ENCODE assay signal across 1 cellular context in the genomic region with DNA sequence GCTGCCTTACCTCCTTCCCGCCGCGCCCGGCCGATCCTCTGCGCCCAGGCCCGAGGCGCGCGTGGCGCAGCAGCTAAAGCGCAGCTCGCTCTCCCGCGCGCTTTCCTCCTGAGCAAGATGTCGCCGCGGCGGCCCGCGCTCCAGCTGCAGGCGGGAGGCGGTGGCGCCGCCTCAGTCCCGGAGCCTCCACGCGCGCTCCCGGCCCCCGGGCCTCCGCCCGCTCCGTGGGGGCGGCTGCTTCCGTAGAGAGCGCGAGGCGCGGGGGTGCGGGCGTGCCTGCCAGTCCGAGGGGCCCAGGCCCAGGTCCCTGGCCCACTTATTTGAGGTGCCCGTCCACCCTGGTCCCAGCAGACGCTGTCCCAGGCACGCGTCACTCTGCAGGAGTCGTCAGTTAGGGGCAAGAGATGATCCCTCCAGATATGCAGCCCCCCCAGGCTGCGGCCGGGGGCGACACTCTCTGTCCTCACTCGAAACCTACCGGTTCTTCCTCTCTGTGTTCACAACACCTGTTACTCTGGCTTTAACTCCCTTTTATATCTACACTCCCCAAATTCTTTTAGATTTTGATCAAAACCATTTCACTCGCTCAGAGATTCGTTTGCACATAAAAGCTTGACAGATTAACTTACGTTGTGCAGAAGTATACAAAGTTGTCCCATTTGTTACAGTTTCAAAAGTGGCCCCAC.
TF ChIP-seq lines count a peak whose summit lies in the region.

A gene with protein sequence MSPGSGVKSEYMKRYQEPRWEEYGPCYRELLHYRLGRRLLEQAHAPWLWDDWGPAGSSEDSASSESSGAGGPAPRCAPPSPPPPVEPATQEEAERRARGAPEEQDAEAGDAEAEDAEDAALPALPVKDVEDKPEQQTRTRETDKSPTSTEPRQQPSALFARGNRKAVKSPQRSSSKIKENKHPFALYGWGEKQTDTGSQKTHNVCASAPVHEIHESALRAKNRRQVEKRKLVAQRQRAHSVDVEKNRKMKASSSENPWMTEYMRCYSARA (minus strand): TSS at position 146 of the 686 bp plus-strand sequence. CDS start 582 bp downstream, outside the sequence.

TF ChIP-seq in H1, 55 proteins besides CTCF, POLR2A, EP300 and RAD21:
- TF ChIP-seq FOSL1 (IDR thresholded peaks at IDR 0.05; ENCODE audit: insufficient read depth, low read depth, low read length) (no peak), TAF1 (IDR thresholded peaks at IDR 0.05; ENCODE audit: low read depth, low read length) (0 out of 2 replicates have a peak, but pooled peaks have one; percentile 28), JUND (IDR thresholded peaks at IDR 0.05; ENCODE audit: low read length) (no peak), SIX5 (IDR thresholded peaks at IDR 0.05; ENCODE audit: low read depth, low read length) (no peak), KDM4A (IDR thresholded peaks at IDR 0.05; ENCODE audit: low read depth, low read length, severe bottlenecking) (peak; percentile 68), PHF8 (conservative IDR thresholded peaks at IDR 0.05; ENCODE audit: low read depth, low read length) (no peak; the same call in 1 of the 2 replicates), ZNF274 (IDR thresholded peaks at IDR 0.05; ENCODE audit: borderline replicate concordance, extremely low read depth, low read length) (no peak), SAP30 (IDR thresholded peaks at IDR 0.05; ENCODE audit: insufficient read depth, insufficient replicate concordance, low read length) (no peak), EGR1 (IDR thresholded peaks at IDR 0.05; ENCODE audit: borderline replicate concordance, low read depth, low read length) (no peak), SP2 (IDR thresholded peaks at IDR 0.05; ENCODE audit: low read length) (no peak), TCF12 (IDR thresholded peaks at IDR 0.05; ENCODE audit: low read depth, low read length) (no peak), CEBPB (IDR thresholded peaks at IDR 0.05; ENCODE audit: low read depth, low read length) (no peak), CBX5 (IDR thresholded peaks at IDR 0.05; ENCODE audit: low read depth, low read length) (no peak), CHD2 (IDR thresholded peaks at IDR 0.05; ENCODE audit: low read length) (no peak), HDAC2 (IDR thresholded peaks at IDR 0.05; ENCODE audit: borderline replicate concordance in 1 of 2, low read depth in 2 of 2, low read length in 2 of 2) (no peak), RBBP5 (IDR thresholded peaks at IDR 0.05; ENCODE audit: borderline replicate concordance, low read depth, low read length) (no peak), GABPA (IDR thresholded peaks at IDR 0.05; ENCODE audit: borderline replicate concordance, insufficient read depth, low read length) (no peak), BACH1 (IDR thresholded peaks at IDR 0.05; ENCODE audit: low read length) (no peak), HDAC6 (IDR thresholded peaks at IDR 0.05; ENCODE audit: low read depth, low read length) (no peak), SIRT6 (IDR thresholded peaks at IDR 0.05; ENCODE audit: low read length) (no peak), YY1 (IDR thresholded peaks at IDR 0.05; ENCODE audit: low read depth, low read length) (no peak), CREB1 (IDR thresholded peaks at IDR 0.05) (no peak), MAFK (IDR thresholded peaks at IDR 0.05; ENCODE audit: low read depth, low read length) (no peak), EZH2 (IDR thresholded peaks at IDR 0.05; ENCODE audit: low read depth, low read length, severe bottlenecking) (no peak), KDM5A (IDR thresholded peaks at IDR 0.05; ENCODE audit: low read length) (no peak), GTF2F1 (IDR thresholded peaks at IDR 0.05; ENCODE audit: borderline replicate concordance, low read depth, low read length) (no peak), CBX8 (IDR thresholded peaks at IDR 0.05; ENCODE audit: borderline replicate concordance, low read depth, low read length) (no peak), POLR2AphosphoS5 (IDR thresholded peaks at IDR 0.05; ENCODE audit: low read depth, low read length) (no peak), RNF2 (IDR thresholded peaks at IDR 0.05; ENCODE audit: borderline replicate concordance, low read depth, low read length, missing control alignments, poor library complexity, severe bottlenecking) (no peak), CTBP2 (IDR thresholded peaks at IDR 0.05; ENCODE audit: borderline replicate concordance, insufficient read depth, insufficient read length, low read length) (no peak), SIN3A (conservative IDR thresholded peaks at IDR 0.05 in 1 of 2, IDR thresholded peaks at IDR 0.05 in 1 of 2; ENCODE audit: low read depth in 1 of 2, low read length in 2 of 2) (0 out of 4 replicates have a peak, but pooled peaks of 1 of the 2 experiments have one; percentile 13), TBP (IDR thresholded peaks at IDR 0.05; ENCODE audit: low read depth, low read length) (no peak), SRF (IDR thresholded peaks at IDR 0.05; ENCODE audit: low read depth, low read length) (no peak), RXRA (IDR thresholded peaks at IDR 0.05; ENCODE audit: insufficient read depth, low read depth, low read length) (no peak), NRF1 (IDR thresholded peaks at IDR 0.05; ENCODE audit: low read depth, low read length) (no peak), TAF7 (optimal IDR thresholded peaks at IDR 0.05; ENCODE audit: borderline replicate concordance, low read depth, low read length) (no peak), BRCA1 (IDR thresholded peaks at IDR 0.05; ENCODE audit: low read depth, low read length) (no peak), ASH2L (IDR thresholded peaks at IDR 0.05; ENCODE audit: low read length) (peak; percentile 66), SP4 (IDR thresholded peaks at IDR 0.05; ENCODE audit: low read length) (no peak)
- TF ChIP-seq, protein P1, sequence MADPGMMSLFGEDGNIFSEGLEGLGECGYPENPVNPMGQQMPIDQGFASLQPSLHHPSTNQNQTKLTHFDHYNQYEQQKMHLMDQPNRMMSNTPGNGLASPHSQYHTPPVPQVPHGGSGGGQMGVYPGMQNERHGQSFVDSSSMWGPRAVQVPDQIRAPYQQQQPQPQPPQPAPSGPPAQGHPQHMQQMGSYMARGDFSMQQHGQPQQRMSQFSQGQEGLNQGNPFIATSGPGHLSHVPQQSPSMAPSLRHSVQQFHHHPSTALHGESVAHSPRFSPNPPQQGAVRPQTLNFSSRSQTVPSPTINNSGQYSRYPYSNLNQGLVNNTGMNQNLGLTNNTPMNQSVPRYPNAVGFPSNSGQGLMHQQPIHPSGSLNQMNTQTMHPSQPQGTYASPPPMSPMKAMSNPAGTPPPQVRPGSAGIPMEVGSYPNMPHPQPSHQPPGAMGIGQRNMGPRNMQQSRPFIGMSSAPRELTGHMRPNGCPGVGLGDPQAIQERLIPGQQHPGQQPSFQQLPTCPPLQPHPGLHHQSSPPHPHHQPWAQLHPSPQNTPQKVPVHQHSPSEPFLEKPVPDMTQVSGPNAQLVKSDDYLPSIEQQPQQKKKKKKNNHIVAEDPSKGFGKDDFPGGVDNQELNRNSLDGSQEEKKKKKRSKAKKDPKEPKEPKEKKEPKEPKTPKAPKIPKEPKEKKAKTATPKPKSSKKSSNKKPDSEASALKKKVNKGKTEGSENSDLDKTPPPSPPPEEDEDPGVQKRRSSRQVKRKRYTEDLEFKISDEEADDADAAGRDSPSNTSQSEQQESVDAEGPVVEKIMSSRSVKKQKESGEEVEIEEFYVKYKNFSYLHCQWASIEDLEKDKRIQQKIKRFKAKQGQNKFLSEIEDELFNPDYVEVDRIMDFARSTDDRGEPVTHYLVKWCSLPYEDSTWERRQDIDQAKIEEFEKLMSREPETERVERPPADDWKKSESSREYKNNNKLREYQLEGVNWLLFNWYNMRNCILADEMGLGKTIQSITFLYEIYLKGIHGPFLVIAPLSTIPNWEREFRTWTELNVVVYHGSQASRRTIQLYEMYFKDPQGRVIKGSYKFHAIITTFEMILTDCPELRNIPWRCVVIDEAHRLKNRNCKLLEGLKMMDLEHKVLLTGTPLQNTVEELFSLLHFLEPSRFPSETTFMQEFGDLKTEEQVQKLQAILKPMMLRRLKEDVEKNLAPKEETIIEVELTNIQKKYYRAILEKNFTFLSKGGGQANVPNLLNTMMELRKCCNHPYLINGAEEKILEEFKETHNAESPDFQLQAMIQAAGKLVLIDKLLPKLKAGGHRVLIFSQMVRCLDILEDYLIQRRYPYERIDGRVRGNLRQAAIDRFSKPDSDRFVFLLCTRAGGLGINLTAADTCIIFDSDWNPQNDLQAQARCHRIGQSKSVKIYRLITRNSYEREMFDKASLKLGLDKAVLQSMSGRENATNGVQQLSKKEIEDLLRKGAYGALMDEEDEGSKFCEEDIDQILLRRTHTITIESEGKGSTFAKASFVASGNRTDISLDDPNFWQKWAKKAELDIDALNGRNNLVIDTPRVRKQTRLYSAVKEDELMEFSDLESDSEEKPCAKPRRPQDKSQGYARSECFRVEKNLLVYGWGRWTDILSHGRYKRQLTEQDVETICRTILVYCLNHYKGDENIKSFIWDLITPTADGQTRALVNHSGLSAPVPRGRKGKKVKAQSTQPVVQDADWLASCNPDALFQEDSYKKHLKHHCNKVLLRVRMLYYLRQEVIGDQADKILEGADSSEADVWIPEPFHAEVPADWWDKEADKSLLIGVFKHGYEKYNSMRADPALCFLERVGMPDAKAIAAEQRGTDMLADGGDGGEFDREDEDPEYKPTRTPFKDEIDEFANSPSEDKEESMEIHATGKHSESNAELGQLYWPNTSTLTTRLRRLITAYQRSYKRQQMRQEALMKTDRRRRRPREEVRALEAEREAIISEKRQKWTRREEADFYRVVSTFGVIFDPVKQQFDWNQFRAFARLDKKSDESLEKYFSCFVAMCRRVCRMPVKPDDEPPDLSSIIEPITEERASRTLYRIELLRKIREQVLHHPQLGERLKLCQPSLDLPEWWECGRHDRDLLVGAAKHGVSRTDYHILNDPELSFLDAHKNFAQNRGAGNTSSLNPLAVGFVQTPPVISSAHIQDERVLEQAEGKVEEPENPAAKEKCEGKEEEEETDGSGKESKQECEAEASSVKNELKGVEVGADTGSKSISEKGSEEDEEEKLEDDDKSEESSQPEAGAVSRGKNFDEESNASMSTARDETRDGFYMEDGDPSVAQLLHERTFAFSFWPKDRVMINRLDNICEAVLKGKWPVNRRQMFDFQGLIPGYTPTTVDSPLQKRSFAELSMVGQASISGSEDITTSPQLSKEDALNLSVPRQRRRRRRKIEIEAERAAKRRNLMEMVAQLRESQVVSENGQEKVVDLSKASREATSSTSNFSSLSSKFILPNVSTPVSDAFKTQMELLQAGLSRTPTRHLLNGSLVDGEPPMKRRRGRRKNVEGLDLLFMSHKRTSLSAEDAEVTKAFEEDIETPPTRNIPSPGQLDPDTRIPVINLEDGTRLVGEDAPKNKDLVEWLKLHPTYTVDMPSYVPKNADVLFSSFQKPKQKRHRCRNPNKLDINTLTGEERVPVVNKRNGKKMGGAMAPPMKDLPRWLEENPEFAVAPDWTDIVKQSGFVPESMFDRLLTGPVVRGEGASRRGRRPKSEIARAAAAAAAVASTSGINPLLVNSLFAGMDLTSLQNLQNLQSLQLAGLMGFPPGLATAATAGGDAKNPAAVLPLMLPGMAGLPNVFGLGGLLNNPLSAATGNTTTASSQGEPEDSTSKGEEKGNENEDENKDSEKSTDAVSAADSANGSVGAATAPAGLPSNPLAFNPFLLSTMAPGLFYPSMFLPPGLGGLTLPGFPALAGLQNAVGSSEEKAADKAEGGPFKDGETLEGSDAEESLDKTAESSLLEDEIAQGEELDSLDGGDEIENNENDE (IDR thresholded peaks at IDR 0.05; ENCODE audit: insufficient replicate concordance, low read length) = no peak
- TF ChIP-seq, protein P2, sequence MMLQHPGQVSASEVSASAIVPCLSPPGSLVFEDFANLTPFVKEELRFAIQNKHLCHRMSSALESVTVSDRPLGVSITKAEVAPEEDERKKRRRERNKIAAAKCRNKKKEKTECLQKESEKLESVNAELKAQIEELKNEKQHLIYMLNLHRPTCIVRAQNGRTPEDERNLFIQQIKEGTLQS (IDR thresholded peaks at IDR 0.05; ENCODE audit: insufficient read depth, low read depth, low read length) = no peak
- TF ChIP-seq, protein P3, sequence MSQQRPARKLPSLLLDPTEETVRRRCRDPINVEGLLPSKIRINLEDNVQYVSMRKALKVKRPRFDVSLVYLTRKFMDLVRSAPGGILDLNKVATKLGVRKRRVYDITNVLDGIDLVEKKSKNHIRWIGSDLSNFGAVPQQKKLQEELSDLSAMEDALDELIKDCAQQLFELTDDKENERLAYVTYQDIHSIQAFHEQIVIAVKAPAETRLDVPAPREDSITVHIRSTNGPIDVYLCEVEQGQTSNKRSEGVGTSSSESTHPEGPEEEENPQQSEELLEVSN (IDR thresholded peaks at IDR 0.05) = peak; percentile 57; the same call in 1 of the 2 replicates
- TF ChIP-seq, protein P4, sequence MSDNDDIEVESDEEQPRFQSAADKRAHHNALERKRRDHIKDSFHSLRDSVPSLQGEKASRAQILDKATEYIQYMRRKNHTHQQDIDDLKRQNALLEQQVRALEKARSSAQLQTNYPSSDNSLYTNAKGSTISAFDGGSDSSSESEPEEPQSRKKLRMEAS (IDR thresholded peaks at IDR 0.05) = peak; percentile 24
- TF ChIP-seq, protein P5, sequence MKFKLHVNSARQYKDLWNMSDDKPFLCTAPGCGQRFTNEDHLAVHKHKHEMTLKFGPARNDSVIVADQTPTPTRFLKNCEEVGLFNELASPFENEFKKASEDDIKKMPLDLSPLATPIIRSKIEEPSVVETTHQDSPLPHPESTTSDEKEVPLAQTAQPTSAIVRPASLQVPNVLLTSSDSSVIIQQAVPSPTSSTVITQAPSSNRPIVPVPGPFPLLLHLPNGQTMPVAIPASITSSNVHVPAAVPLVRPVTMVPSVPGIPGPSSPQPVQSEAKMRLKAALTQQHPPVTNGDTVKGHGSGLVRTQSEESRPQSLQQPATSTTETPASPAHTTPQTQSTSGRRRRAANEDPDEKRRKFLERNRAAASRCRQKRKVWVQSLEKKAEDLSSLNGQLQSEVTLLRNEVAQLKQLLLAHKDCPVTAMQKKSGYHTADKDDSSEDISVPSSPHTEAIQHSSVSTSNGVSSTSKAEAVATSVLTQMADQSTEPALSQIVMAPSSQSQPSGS (IDR thresholded peaks at IDR 0.05; ENCODE audit: low read length) = no peak
